ENCODE assay signal across 36 cellular contexts in genomic region chr1:97712980-97713379, GRCh38.
DNase-seq lines count a peak whose midpoint lies in the region; ATAC-seq, FAIRE-seq and TF ChIP-seq lines count a peak whose summit lies in the region.
"Had no signal": no experiment of that assay in that cellular context is flagged by ENCODE, and none has a peak within 500 bp of the region (broad histone marks: within the 10 kb centered on the region; RNA-seq: fewer than 3 reads in every experiment).

No MANE protein-coding gene starts in this region.

- no peaks in the 10 kb centered on the region for H3K9me3 ChIP-seq in A549
- no peaks in the 10 kb centered on the region for H3K9me3 ChIP-seq in PC-3 (ENCODE audit: low read length)
- no peaks in the 10 kb centered on the region for H3K9me3 ChIP-seq in osteoblast (ENCODE audit: low read depth, low read length)
- H3K9me3 ChIP-seq in pancreas: no peaks in the 10 kb centered on the region
- H3K9me3 ChIP-seq: BE2C; BLaER1; BLaER1 treated with 17β-estradiol and CSF1 and Interleukin-3, amounts not matched to agents 10 nM and 100 nM; Caco-2 had no signal

- H3K4me1 Mint-ChIP-seq in activated naive CD8-positive, alpha-beta T cell treated with anti-CD3 and anti-CD28 coated beads, Interleukin-2, amount 50 U/mL, for 24 hours: no peaks in the 10 kb centered on the region
- H3K4me1 Mint-ChIP-seq: B cell; CD14-positive monocyte; CD4-positive, alpha-beta memory T cell; CD8-positive, alpha-beta memory T cell had no signal

- no peaks in the 10 kb centered on the region for H3K27me3 Mint-ChIP-seq in activated naive CD8-positive, alpha-beta T cell treated with anti-CD3 and anti-CD28 coated beads, Interleukin-2, amount 50 U/mL, for 24 hours
- H3K27me3 Mint-ChIP-seq: B cell; CD4-positive, alpha-beta memory T cell; CD4-positive, alpha-beta T cell; CD4-positive, CD25-positive, alpha-beta regulatory T cell; CD8-positive, alpha-beta memory T cell had no signal

- DNase-seq in A549 (ENCODE audit: low read depth in 1 of 2, low spot score in 1 of 2) (no peak), PC-3 (peak; percentile 21), osteoblast (ENCODE audit: insufficient read length, low spot score, missing footprints) (peak; percentile 13), pancreas (no peak), NCI-H1092 treated with DMSO at 0.1 percent for 48 hours (lab: John Stamatoyannopoulos, UW) (no peak), middle frontal gyrus (ENCODE audit: extremely low spot score, low spot score) (no peak)
- no peak for DNase-seq in NK-92 treated with Interleukin-12 subunit alpha and Interleukin-12 subunit beta, amount 100 ng/mL, for 24 hours (lab: John Stamatoyannopoulos, UW)
- DNase-seq in activated naive CD8-positive, alpha-beta T cell treated with anti-CD3 and anti-CD28 coated beads, Interleukin-2, amount 50 U/mL, for 24 hours: no peak
- DNase-seq: 8988T; ACHN; AML-193; BE2C; C1 segment of cervical spinal cord; Caco-2; Calu3; CD4-positive, alpha-beta memory T cell; CD4-positive, alpha-beta T cell; CD4-positive, CD25-positive, alpha-beta regulatory T cell; CD8-positive, alpha-beta memory T cell; CD8-positive, alpha-beta T cell; COR-L47; DMS 273 treated with DMSO at 0.1 percent for 48 hours; DMS153; DMS53; DMS79; DMS79 treated with DMSO at 0.1 percent for 48 hours; DND-41; EL had no signal

- TF ChIP-seq CTCF in A549 (IDR thresholded peaks at IDR 0.05) (no peak), PC-3 (conservative IDR thresholded peaks at IDR 0.05; ENCODE audit: low read depth, low read length) (no peak), osteoblast (IDR thresholded peaks at IDR 0.05; ENCODE audit: extremely low read depth, low read depth, low read length) (no peak), pancreas (IDR thresholded peaks at IDR 0.05) (no peak)

- H2AFZ ChIP-seq in PC-3 (ENCODE audit: low read length) (no peak overlapping the region), osteoblast (ENCODE audit: low read length) (no peak overlapping the region)

- peaks cover 4% of the 10 kb centered on the region for H3K9me3 Mint-ChIP-seq in activated naive CD8-positive, alpha-beta T cell treated with anti-CD3 and anti-CD28 coated beads, Interleukin-2, amount 50 U/mL, for 24 hours

- POLR2A ChIA-PET in A549 (lab: Yijun Ruan, JAX): no interaction called here
- POLR2A ChIA-PET in PC-3 (lab: Charles Lee; ENCODE audit: unreplicated experiment): no interaction called here

- no peak overlapping the region for H3K4me3 Mint-ChIP-seq in activated naive CD8-positive, alpha-beta T cell treated with anti-CD3 and anti-CD28 coated beads, Interleukin-2, amount 50 U/mL, for 24 hours
- H3K4me3 Mint-ChIP-seq: B cell; CD14-positive monocyte; CD4-positive, alpha-beta memory T cell; CD4-positive, alpha-beta T cell; CD4-positive, CD25-positive, alpha-beta regulatory T cell; CD8-positive, alpha-beta memory T cell; CD8-positive, alpha-beta T cell had no signal

- intact Hi-C loops in PC-3 (cut with micrococcal nuclease) (no loop called here), pancreas (cut with DNase I) (no loop called here)

- H3K4me1 ChIP-seq in A549 (no peaks in the 10 kb centered on the region), PC-3 (ENCODE audit: insufficient read depth, low read length) (peaks cover 8% of the 10 kb centered on the region; the same call in 1 of the 2 replicates), osteoblast (ENCODE audit: insufficient read depth, low read length) (no peaks in the 10 kb centered on the region), pancreas (no peaks in the 10 kb centered on the region)
- H3K4me1 ChIP-seq: BE2C; BLaER1; BLaER1 treated with 17β-estradiol and CSF1 and Interleukin-3, amounts not matched to agents 10 nM and 100 nM; Caco-2 had no signal

- H3K36me3 Mint-ChIP-seq in activated naive CD8-positive, alpha-beta T cell treated with anti-CD3 and anti-CD28 coated beads, Interleukin-2, amount 50 U/mL, for 24 hours (ENCODE audit: low read depth): peaks cover 6% of the 10 kb centered on the region

- no peaks in the 10 kb centered on the region for H3K9me2 ChIP-seq in PC-3 (replicated peaks; ENCODE audit: low read length)

- no peak for TF ChIP-seq POLR2A in A549 (IDR thresholded peaks at IDR 0.05; ENCODE audit: low read length)

- no peak overlapping the region for H3K27ac Mint-ChIP-seq in activated naive CD8-positive, alpha-beta T cell treated with anti-CD3 and anti-CD28 coated beads, Interleukin-2, amount 50 U/mL, for 24 hours
- H3K27ac Mint-ChIP-seq: B cell; CD14-positive monocyte; CD4-positive, alpha-beta memory T cell; CD4-positive, alpha-beta T cell; CD4-positive, CD25-positive, alpha-beta regulatory T cell; CD8-positive, alpha-beta memory T cell; CD8-positive, alpha-beta T cell had no signal

- CTCF ChIA-PET in A549 (lab: Yijun Ruan, JAX): no interaction called here
- CTCF ChIA-PET in PC-3 (lab: Charles Lee): no interaction called here

- no peak for TF ChIP-seq RAD21 in A549 (conservative IDR thresholded peaks at IDR 0.05 in 1 of 2, IDR thresholded peaks at IDR 0.05 in 1 of 2)

- H3K27ac ChIP-seq in A549: no peak overlapping the region
- no peak overlapping the region for H3K27ac ChIP-seq in PC-3 (ENCODE audit: low read length)
- H3K27ac ChIP-seq in osteoblast (ENCODE audit: low read depth, low read length): no peak overlapping the region
- H3K27ac ChIP-seq in pancreas: no peak overlapping the region
- H3K27ac ChIP-seq: 22Rv1; BLaER1; BLaER1 treated with 17β-estradiol and CSF1 and Interleukin-3, amounts not matched to agents 10 nM and 100 nM; C4-2B had no signal

- no TSS peak for BruUV-seq in PC-3 (replicated peaks; lab: Mats Ljungman, UMichigan)

- FAIRE-seq in A549 (lab: Jason Lieb, UNC) (no peak), pancreas (lab: Jason Lieb, UNC) (peak; percentile 13)
- FAIRE-seq: A204.1, D721Med had no signal

- H3K36me3 ChIP-seq in PC-3 (ENCODE audit: low read depth, low read length) (no peaks in the 10 kb centered on the region; the same call in 1 of the 2 replicates), osteoblast (ENCODE audit: insufficient read depth, low read length) (no peaks in the 10 kb centered on the region), pancreas (no peaks in the 10 kb centered on the region)
- H3K36me3 ChIP-seq: BLaER1 had no signal

- H3K4me3 ChIP-seq in A549: no peak overlapping the region
- no peak overlapping the region for H3K4me3 ChIP-seq in PC-3 (ENCODE audit: low read length)
- H3K4me3 ChIP-seq in osteoblast (ENCODE audit: insufficient read depth, low read length): no peak overlapping the region
- no peak overlapping the region for H3K4me3 ChIP-seq in pancreas
- H3K4me3 ChIP-seq: BLaER1; BLaER1 treated with 17β-estradiol and CSF1 and Interleukin-3, amounts not matched to agents 10 nM and 100 nM had no signal

- WGBS in A549 (ENCODE audit: missing lambda C conversion rate): 75% methylated on average over 5 of the region's 5 CpGs
- 84 to 85% methylated on average over 5 of the region's 5 CpGs for WGBS in pancreas, 2 donors

- H3K4me2 ChIP-seq in A549 (no peak overlapping the region), PC-3 (ENCODE audit: low read length) (no peak overlapping the region), osteoblast (ENCODE audit: insufficient read depth, low read length) (no peak overlapping the region)
- H3K4me2 ChIP-seq: BLaER1; BLaER1 treated with 17β-estradiol and CSF1 and Interleukin-3, amounts not matched to agents 10 nM and 100 nM had no signal

- ATAC-seq in A549 (no peak), PC-3 (peak; percentile 73), pancreas (no peak)
- ATAC-seq in activated naive CD8-positive, alpha-beta T cell treated with anti-CD3 and anti-CD28 coated beads, Interleukin-2, amount 50 U/mL, for 24 hours: no peak
- ATAC-seq: CD8-positive, alpha-beta T cell had no signal

- H3K79me2 ChIP-seq in PC-3 (ENCODE audit: low read length): no peaks in the 10 kb centered on the region
- no peaks in the 10 kb centered on the region for H3K79me2 ChIP-seq in osteoblast (ENCODE audit: insufficient read depth, low read length)

- H3K27me3 ChIP-seq in PC-3 (ENCODE audit: low read length) (no peaks in the 10 kb centered on the region), osteoblast (ENCODE audit: insufficient read depth, low read length) (no peaks in the 10 kb centered on the region), pancreas (no peaks in the 10 kb centered on the region)
- H3K27me3 ChIP-seq: BE2C; BLaER1; BLaER1 treated with 17β-estradiol and CSF1 and Interleukin-3, amounts not matched to agents 10 nM and 100 nM had no signal

- H4K20me1 ChIP-seq in PC-3 (ENCODE audit: low read length) (no peaks in the 10 kb centered on the region), osteoblast (ENCODE audit: insufficient read depth, low read length) (no peaks in the 10 kb centered on the region)
- H4K20me1 ChIP-seq: BLaER1 had no signal

- H3F3A ChIP-seq in PC-3 (ENCODE audit: low read length, unreplicated experiment): no peaks in the 10 kb centered on the region

- TF ChIP-seq EP300 in A549 (IDR thresholded peaks at IDR 0.05): no peak

- H3K9ac ChIP-seq in PC-3 (ENCODE audit: low read length): no peak overlapping the region
- H3K9ac ChIP-seq: BLaER1; BLaER1 treated with 17β-estradiol and CSF1 and Interleukin-3, amounts not matched to agents 10 nM and 100 nM had no signal

TF ChIP-seq in A549, 52 proteins besides CTCF, POLR2A, EP300 and RAD21:
- TF ChIP-seq FOSL2 (IDR thresholded peaks at IDR 0.05) (no peak), FOSL2 (CRISPR knock-in tag; IDR thresholded peaks at IDR 0.05) (peak; percentile 68), PHF8 (IDR thresholded peaks at IDR 0.05; ENCODE audit: borderline replicate concordance, low read depth) (no peak)

Comparison
In these comparisons a context has a peak if more than half of its experiments do, and no peak if none do; other contexts are left out.
1. DNase-seq: peak in PC-3 (single experiment) and osteoblast (single experiment); none in A549 (0 of 2), pancreas (0 of 6), NCI-H1092 treated with DMSO at 0.1 percent for 48 hours (single experiment), middle frontal gyrus (single experiment), NK-92 treated with Interleukin-12 subunit alpha and Interleukin-12 subunit beta, amount 100 ng/mL, for 24 hours (single experiment) and activated naive CD8-positive, alpha-beta T cell treated with anti-CD3 and anti-CD28 coated beads, Interleukin-2, amount 50 U/mL, for 24 hours (single experiment).